ENCODE assay signal across 9 cellular contexts in genomic region chr11:78797559-78797958, GRCh38.
"Had no signal": no experiment of that assay in that cellular context is flagged by ENCODE, and none has a peak within 500 bp of the region (broad histone marks: within the 10 kb centered on the region; RNA-seq: fewer than 3 reads in every experiment).

No MANE protein-coding gene starts in this region.

- H3K4me1 Mint-ChIP-seq: activated naive CD8-positive, alpha-beta T cell treated with anti-CD3 and anti-CD28 coated beads, Interleukin-2, amount 10 ng/mL, durations not matched to agents 7 days and 5 days; stimulated activated memory B cell treated with anti-CD40 and anti-IgM and Interleukin-4, amounts not matched to agents 10 μg/mL and 1 μg/mL and 100 μg/mL, for 72 hours had no signal

- H3K9me3 ChIP-seq: tibial nerve had no signal

- H3K27ac ChIP-seq: dorsolateral prefrontal cortex, tibial nerve had no signal

- H3K27me3 Mint-ChIP-seq: stimulated activated memory B cell treated with anti-CD40 and anti-IgM and Interleukin-4, amounts not matched to agents 10 μg/mL and 1 μg/mL and 100 μg/mL, for 72 hours had no signal

- H3K4me3 Mint-ChIP-seq: activated naive CD8-positive, alpha-beta T cell treated with anti-CD3 and anti-CD28 coated beads, Interleukin-2, amount 10 ng/mL, durations not matched to agents 7 days and 5 days; stimulated activated memory B cell treated with anti-CD40 and anti-IgM and Interleukin-4, amounts not matched to agents 10 μg/mL and 1 μg/mL and 100 μg/mL, for 72 hours had no signal

- DNase-seq: activated CD4-positive, CD25-positive, alpha-beta regulatory T cell treated with anti-CD3 and anti-CD28 coated beads, Interleukin-2, amount 50 U/mL, for 72 hours; activated naive CD4-positive, alpha-beta T cell; activated naive CD8-positive, alpha-beta T cell treated with anti-CD3 and anti-CD28 coated beads, Interleukin-2, amount 10 ng/mL, durations not matched to agents 7 days and 5 days; activated T-cell treated with anti-CD3 and anti-CD28 coated beads for 4 hours; dorsolateral prefrontal cortex; glutamatergic neuron; stimulated activated CD4-positive, alpha-beta T cell treated with anti-CD3 and anti-CD28 coated beads, Interleukin-2, amount 100 ng/mL, for 48 hours had no signal

- ATAC-seq: stimulated activated memory B cell treated with anti-CD40 and anti-IgM and Interleukin-4, amounts not matched to agents 10 μg/mL and 1 μg/mL and 100 μg/mL, for 72 hours had no signal

- H3K27ac Mint-ChIP-seq: activated naive CD8-positive, alpha-beta T cell treated with anti-CD3 and anti-CD28 coated beads, Interleukin-2, amount 10 ng/mL, durations not matched to agents 7 days and 5 days; stimulated activated memory B cell treated with anti-CD40 and anti-IgM and Interleukin-4, amounts not matched to agents 10 μg/mL and 1 μg/mL and 100 μg/mL, for 72 hours had no signal

- H3K4me3 ChIP-seq: dorsolateral prefrontal cortex, tibial nerve had no signal

- H3K9me3 Mint-ChIP-seq: activated naive CD8-positive, alpha-beta T cell treated with anti-CD3 and anti-CD28 coated beads, Interleukin-2, amount 10 ng/mL, durations not matched to agents 7 days and 5 days; stimulated activated memory B cell treated with anti-CD40 and anti-IgM and Interleukin-4, amounts not matched to agents 10 μg/mL and 1 μg/mL and 100 μg/mL, for 72 hours had no signal

- H3K36me3 Mint-ChIP-seq: activated naive CD8-positive, alpha-beta T cell treated with anti-CD3 and anti-CD28 coated beads, Interleukin-2, amount 10 ng/mL, durations not matched to agents 7 days and 5 days; stimulated activated memory B cell treated with anti-CD40 and anti-IgM and Interleukin-4, amounts not matched to agents 10 μg/mL and 1 μg/mL and 100 μg/mL, for 72 hours had no signal

- H3K36me3 ChIP-seq: tibial nerve had no signal

- H3K27me3 ChIP-seq: dorsolateral prefrontal cortex, tibial nerve had no signal
